Comparison of ENCODE assay signal across 1 cellular context in the genomic region with DNA sequence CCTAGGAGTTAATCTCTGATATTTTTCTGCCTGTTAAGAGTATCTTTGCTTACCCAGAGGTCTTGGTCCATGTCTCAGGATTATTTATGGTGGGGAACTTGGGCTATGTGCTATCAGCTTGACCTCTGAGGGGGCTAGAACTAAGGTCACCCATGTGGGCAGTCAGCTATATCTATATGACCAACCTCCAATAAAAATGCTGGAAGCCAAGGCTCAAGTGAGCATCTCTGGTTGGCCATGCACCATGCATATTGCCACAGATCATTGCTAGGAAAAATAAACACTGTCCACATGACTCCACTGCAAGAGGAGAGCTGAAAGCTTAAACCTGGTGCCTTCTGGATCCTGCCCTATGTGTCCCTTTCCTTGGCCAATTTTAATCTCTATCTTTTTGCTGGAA.
TF ChIP-seq lines count a peak whose summit lies in the region.

No MANE protein-coding gene starts in this region.

TF ChIP-seq in K562, 482 proteins besides CTCF, POLR2A, EP300 and RAD21 (continued from another document and continues in another):
- TF ChIP-seq, protein P1, sequence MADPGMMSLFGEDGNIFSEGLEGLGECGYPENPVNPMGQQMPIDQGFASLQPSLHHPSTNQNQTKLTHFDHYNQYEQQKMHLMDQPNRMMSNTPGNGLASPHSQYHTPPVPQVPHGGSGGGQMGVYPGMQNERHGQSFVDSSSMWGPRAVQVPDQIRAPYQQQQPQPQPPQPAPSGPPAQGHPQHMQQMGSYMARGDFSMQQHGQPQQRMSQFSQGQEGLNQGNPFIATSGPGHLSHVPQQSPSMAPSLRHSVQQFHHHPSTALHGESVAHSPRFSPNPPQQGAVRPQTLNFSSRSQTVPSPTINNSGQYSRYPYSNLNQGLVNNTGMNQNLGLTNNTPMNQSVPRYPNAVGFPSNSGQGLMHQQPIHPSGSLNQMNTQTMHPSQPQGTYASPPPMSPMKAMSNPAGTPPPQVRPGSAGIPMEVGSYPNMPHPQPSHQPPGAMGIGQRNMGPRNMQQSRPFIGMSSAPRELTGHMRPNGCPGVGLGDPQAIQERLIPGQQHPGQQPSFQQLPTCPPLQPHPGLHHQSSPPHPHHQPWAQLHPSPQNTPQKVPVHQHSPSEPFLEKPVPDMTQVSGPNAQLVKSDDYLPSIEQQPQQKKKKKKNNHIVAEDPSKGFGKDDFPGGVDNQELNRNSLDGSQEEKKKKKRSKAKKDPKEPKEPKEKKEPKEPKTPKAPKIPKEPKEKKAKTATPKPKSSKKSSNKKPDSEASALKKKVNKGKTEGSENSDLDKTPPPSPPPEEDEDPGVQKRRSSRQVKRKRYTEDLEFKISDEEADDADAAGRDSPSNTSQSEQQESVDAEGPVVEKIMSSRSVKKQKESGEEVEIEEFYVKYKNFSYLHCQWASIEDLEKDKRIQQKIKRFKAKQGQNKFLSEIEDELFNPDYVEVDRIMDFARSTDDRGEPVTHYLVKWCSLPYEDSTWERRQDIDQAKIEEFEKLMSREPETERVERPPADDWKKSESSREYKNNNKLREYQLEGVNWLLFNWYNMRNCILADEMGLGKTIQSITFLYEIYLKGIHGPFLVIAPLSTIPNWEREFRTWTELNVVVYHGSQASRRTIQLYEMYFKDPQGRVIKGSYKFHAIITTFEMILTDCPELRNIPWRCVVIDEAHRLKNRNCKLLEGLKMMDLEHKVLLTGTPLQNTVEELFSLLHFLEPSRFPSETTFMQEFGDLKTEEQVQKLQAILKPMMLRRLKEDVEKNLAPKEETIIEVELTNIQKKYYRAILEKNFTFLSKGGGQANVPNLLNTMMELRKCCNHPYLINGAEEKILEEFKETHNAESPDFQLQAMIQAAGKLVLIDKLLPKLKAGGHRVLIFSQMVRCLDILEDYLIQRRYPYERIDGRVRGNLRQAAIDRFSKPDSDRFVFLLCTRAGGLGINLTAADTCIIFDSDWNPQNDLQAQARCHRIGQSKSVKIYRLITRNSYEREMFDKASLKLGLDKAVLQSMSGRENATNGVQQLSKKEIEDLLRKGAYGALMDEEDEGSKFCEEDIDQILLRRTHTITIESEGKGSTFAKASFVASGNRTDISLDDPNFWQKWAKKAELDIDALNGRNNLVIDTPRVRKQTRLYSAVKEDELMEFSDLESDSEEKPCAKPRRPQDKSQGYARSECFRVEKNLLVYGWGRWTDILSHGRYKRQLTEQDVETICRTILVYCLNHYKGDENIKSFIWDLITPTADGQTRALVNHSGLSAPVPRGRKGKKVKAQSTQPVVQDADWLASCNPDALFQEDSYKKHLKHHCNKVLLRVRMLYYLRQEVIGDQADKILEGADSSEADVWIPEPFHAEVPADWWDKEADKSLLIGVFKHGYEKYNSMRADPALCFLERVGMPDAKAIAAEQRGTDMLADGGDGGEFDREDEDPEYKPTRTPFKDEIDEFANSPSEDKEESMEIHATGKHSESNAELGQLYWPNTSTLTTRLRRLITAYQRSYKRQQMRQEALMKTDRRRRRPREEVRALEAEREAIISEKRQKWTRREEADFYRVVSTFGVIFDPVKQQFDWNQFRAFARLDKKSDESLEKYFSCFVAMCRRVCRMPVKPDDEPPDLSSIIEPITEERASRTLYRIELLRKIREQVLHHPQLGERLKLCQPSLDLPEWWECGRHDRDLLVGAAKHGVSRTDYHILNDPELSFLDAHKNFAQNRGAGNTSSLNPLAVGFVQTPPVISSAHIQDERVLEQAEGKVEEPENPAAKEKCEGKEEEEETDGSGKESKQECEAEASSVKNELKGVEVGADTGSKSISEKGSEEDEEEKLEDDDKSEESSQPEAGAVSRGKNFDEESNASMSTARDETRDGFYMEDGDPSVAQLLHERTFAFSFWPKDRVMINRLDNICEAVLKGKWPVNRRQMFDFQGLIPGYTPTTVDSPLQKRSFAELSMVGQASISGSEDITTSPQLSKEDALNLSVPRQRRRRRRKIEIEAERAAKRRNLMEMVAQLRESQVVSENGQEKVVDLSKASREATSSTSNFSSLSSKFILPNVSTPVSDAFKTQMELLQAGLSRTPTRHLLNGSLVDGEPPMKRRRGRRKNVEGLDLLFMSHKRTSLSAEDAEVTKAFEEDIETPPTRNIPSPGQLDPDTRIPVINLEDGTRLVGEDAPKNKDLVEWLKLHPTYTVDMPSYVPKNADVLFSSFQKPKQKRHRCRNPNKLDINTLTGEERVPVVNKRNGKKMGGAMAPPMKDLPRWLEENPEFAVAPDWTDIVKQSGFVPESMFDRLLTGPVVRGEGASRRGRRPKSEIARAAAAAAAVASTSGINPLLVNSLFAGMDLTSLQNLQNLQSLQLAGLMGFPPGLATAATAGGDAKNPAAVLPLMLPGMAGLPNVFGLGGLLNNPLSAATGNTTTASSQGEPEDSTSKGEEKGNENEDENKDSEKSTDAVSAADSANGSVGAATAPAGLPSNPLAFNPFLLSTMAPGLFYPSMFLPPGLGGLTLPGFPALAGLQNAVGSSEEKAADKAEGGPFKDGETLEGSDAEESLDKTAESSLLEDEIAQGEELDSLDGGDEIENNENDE (IDR thresholded peaks at IDR 0.05; ENCODE audit: low read depth, low read length), result no peak
- TF ChIP-seq E2F4 (CRISPR knock-in tag; IDR thresholded peaks at IDR 0.05; ENCODE audit: low read depth), result no peak
- TF ChIP-seq JUN (IDR thresholded peaks at IDR 0.05; ENCODE audit: borderline replicate concordance, low read depth, low read length), result no peak
- TF ChIP-seq JUN (CRISPR knock-in tag; IDR thresholded peaks at IDR 0.05; ENCODE audit: borderline replicate concordance), result no peak
- no peak for TF ChIP-seq KHSRP (IDR thresholded peaks at IDR 0.05)
- peak in 1 of 2 experiments; percentile 56; a peak in 1 of 4 replicates for TF ChIP-seq RCOR1 (IDR thresholded peaks at IDR 0.05; ENCODE audit: borderline replicate concordance in 1 of 2, low read depth in 2 of 2, low read length in 2 of 2)
- TF ChIP-seq ZNF586 (CRISPR knock-in tag; conservative IDR thresholded peaks at IDR 0.05), result no peak
- peak; percentile 38; the same call in 1 of the 2 replicates for TF ChIP-seq TAL1 (IDR thresholded peaks at IDR 0.05)
- peak; percentile 7; the same call in 1 of the 2 replicates for TF ChIP-seq EHMT2 (IDR thresholded peaks at IDR 0.05)
- TF ChIP-seq POLR3G (IDR thresholded peaks at IDR 0.05; ENCODE audit: extremely low read depth, insufficient read length, insufficient replicate concordance), result no peak
- TF ChIP-seq MAFF (IDR thresholded peaks at IDR 0.05; ENCODE audit: low read length), result no peak
- TF ChIP-seq, protein P2, sequence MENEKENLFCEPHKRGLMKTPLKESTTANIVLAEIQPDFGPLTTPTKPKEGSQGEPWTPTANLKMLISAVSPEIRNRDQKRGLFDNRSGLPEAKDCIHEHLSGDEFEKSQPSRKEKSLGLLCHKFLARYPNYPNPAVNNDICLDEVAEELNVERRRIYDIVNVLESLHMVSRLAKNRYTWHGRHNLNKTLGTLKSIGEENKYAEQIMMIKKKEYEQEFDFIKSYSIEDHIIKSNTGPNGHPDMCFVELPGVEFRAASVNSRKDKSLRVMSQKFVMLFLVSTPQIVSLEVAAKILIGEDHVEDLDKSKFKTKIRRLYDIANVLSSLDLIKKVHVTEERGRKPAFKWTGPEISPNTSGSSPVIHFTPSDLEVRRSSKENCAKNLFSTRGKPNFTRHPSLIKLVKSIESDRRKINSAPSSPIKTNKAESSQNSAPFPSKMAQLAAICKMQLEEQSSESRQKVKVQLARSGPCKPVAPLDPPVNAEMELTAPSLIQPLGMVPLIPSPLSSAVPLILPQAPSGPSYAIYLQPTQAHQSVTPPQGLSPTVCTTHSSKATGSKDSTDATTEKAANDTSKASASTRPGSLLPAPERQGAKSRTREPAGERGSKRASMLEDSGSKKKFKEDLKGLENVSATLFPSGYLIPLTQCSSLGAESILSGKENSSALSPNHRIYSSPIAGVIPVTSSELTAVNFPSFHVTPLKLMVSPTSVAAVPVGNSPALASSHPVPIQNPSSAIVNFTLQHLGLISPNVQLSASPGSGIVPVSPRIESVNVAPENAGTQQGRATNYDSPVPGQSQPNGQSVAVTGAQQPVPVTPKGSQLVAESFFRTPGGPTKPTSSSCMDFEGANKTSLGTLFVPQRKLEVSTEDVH (IDR thresholded peaks at IDR 0.05; ENCODE audit: low read depth, partially characterized antibody), result no peak
- no peak for TF ChIP-seq ZNF282 (CRISPR knock-in tag; IDR thresholded peaks at IDR 0.05)
- no peak for TF ChIP-seq ZFP1 (CRISPR knock-in tag; IDR thresholded peaks at IDR 0.05)
- TF ChIP-seq BRD9 (IDR thresholded peaks at IDR 0.05; ENCODE audit: low read depth, partially characterized antibody), result no peak
- TF ChIP-seq HDAC1 (IDR thresholded peaks at IDR 0.05), result no peak
- no peak for TF ChIP-seq MCM7 (IDR thresholded peaks at IDR 0.05)
- TF ChIP-seq XRCC3 (IDR thresholded peaks at IDR 0.05), result no peak
- TF ChIP-seq, protein P3, sequence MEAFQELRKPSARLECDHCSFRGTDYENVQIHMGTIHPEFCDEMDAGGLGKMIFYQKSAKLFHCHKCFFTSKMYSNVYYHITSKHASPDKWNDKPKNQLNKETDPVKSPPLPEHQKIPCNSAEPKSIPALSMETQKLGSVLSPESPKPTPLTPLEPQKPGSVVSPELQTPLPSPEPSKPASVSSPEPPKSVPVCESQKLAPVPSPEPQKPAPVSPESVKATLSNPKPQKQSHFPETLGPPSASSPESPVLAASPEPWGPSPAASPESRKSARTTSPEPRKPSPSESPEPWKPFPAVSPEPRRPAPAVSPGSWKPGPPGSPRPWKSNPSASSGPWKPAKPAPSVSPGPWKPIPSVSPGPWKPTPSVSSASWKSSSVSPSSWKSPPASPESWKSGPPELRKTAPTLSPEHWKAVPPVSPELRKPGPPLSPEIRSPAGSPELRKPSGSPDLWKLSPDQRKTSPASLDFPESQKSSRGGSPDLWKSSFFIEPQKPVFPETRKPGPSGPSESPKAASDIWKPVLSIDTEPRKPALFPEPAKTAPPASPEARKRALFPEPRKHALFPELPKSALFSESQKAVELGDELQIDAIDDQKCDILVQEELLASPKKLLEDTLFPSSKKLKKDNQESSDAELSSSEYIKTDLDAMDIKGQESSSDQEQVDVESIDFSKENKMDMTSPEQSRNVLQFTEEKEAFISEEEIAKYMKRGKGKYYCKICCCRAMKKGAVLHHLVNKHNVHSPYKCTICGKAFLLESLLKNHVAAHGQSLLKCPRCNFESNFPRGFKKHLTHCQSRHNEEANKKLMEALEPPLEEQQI (IDR thresholded peaks at IDR 0.05), result peak; percentile 36; the same call in 1 of the 2 replicates
- TF ChIP-seq VEZF1 (CRISPR knock-in tag; IDR thresholded peaks at IDR 0.05), result no peak
- TF ChIP-seq, protein P4, sequence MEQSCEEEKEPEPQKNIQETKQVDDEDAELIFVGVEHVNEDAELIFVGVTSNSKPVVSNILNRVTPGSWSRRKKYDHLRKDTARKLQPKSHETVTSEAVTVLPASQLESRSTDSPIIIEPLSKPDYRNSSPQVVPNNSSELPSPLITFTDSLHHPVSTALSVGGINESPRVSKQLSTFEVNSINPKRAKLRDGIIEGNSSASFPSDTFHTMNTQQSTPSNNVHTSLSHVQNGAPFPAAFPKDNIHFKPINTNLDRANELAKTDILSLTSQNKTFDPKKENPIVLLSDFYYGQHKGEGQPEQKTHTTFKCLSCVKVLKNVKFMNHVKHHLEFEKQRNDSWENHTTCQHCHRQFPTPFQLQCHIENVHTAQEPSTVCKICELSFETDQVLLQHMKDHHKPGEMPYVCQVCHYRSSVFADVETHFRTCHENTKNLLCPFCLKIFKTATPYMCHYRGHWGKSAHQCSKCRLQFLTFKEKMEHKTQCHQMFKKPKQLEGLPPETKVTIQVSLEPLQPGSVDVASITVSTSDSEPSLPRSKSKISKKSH (CRISPR knock-in tag; IDR thresholded peaks at IDR 0.05), result no peak
- TF ChIP-seq, protein P5, sequence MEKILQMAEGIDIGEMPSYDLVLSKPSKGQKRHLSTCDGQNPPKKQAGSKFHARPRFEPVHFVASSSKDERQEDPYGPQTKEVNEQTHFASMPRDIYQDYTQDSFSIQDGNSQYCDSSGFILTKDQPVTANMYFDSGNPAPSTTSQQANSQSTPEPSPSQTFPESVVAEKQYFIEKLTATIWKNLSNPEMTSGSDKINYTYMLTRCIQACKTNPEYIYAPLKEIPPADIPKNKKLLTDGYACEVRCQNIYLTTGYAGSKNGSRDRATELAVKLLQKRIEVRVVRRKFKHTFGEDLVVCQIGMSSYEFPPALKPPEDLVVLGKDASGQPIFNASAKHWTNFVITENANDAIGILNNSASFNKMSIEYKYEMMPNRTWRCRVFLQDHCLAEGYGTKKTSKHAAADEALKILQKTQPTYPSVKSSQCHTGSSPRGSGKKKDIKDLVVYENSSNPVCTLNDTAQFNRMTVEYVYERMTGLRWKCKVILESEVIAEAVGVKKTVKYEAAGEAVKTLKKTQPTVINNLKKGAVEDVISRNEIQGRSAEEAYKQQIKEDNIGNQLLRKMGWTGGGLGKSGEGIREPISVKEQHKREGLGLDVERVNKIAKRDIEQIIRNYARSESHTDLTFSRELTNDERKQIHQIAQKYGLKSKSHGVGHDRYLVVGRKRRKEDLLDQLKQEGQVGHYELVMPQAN (IDR thresholded peaks at IDR 0.05; ENCODE audit: borderline replicate concordance), result no peak
- no peak for TF ChIP-seq MYNN (IDR thresholded peaks at IDR 0.05)
- no peak for TF ChIP-seq MYNN (CRISPR knock-in tag; IDR thresholded peaks at IDR 0.05)
- TF ChIP-seq ZNF668 (CRISPR knock-in tag; IDR thresholded peaks at IDR 0.05), result no peak
- no peak for TF ChIP-seq CREB5 (CRISPR knock-in tag; IDR thresholded peaks at IDR 0.05)
- TF ChIP-seq ZNF583 (CRISPR knock-in tag; IDR thresholded peaks at IDR 0.05), result no peak
- TF ChIP-seq NCOR1 (IDR thresholded peaks at IDR 0.05), result 0 out of 2 replicates have a peak, but pooled peaks have one; percentile 18
